In the genomic region with DNA sequence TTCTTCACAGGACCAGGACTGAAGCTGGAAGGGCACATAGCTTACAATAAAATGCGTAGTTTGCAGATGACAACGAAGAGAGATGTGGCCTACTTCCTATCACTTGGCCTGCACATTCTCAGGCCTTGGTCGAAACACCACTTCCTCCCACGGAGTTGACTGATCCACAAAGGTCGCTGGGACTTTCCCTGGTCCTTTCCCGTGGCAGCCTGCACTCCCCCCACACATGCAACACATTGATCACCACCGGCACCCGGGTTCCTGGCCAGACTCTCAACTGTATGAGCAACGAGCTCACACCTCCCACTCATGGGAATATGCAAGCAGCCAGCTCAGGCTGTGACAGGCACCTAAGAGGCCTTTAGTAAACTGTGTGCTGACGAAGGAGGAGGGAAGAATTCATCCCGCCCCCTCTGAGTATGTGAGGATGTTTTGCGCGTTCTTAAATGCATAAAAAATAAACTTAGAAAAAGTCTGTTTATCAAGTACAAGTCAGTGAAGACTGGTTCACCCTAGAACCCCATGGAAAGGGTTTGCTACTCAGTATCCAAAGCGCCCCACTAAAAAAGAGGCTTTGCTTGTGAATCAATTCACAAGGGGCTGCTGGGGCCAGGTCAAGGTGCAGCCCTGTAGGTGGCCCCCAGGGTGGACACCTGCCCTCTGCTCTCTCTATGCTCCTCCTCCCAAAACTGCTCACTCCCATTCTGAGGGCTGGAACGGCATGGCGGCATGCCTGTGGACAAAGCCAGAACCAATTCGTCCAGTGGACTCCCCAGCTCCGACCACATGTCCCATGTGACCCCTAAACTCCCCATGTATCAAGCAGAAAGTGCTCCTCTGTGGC, we compare ENCODE assay signal across 8 cellular contexts.
DNase-seq lines count a peak whose midpoint lies in the region; ATAC-seq and TF ChIP-seq lines count a peak whose summit lies in the region.

No MANE protein-coding gene starts in this region.

- H3K27ac ChIP-seq in esophagus squamous epithelium: no peak overlapping the region

- TF ChIP-seq CTCF in esophagus squamous epithelium (IDR thresholded peaks at IDR 0.05): no peak

- intact Hi-C loops in esophagus squamous epithelium (cut with DNase I) (no loop called here), Right ventricle myocardium superior (cut with DNase I) (no loop called here)

- H3K4me1 ChIP-seq in esophagus squamous epithelium: no peaks in the 10 kb centered on the region

- no peak for TF ChIP-seq POLR2A in esophagus squamous epithelium (IDR thresholded peaks at IDR 0.05)

- no peak overlapping the region for H3K4me3 ChIP-seq in esophagus squamous epithelium

- no peaks in the 10 kb centered on the region for H3K36me3 ChIP-seq in esophagus squamous epithelium

- H3K9me3 ChIP-seq in esophagus squamous epithelium: no peaks in the 10 kb centered on the region

- ATAC-seq in GM18868 (IDR thresholded peaks at IDR 0.05; ENCODE audit: unreplicated experiment) (peak; percentile 91), HG03045 (IDR thresholded peaks at IDR 0.05; ENCODE audit: unreplicated experiment) (peak; percentile 95), esophagus mucosa (peak; percentile 28), Right ventricle myocardium superior (ENCODE audit: poor library complexity) (no peak)

- 61 to 67% methylated on average over 14 to 18 of the region's 18 CpGs for WGBS in esophagus squamous epithelium, 2 donors

- peak; percentile 66 to 90 for DNase-seq in activated CD4-positive, alpha-beta T cell treated with anti-CD3 and anti-CD28 coated beads, Interleukin-2, amount 50 U/mL, for 24 hours (ENCODE audit: low read depth in 1 of 2, low spot score in 1 of 2)
- DNase-seq in stimulated activated CD8-positive, alpha-beta memory T cell treated with anti-CD3 and anti-CD28 coated beads, Interleukin-2, amount 100 ng/mL, for 48 hours (ENCODE audit: low read depth in 2 of 2): peak; percentile 78
- DNase-seq in NCI-H82 treated with DMSO at 0.1 percent for 48 hours (lab: John Stamatoyannopoulos, UW; ENCODE audit: unreplicated experiment): no peak
- DNase-seq in esophagus squamous epithelium (lab: John Stamatoyannopoulos, UW): no peak
- DNase-seq in Right ventricle myocardium superior: no peak

- no peaks in the 10 kb centered on the region for H3K27me3 ChIP-seq in esophagus squamous epithelium

Comparison
In these comparisons a context has a peak if more than half of its experiments do, and no peak if none do; other contexts are left out.
1. DNase-seq: peak in activated CD4-positive, alpha-beta T cell treated with anti-CD3 and anti-CD28 coated beads, Interleukin-2, amount 50 U/mL, for 24 hours (2 of 2) and stimulated activated CD8-positive, alpha-beta memory T cell treated with anti-CD3 and anti-CD28 coated beads, Interleukin-2, amount 100 ng/mL, for 48 hours (2 of 2); none in NCI-H82 treated with DMSO at 0.1 percent for 48 hours (single experiment), esophagus squamous epithelium (single experiment) and Right ventricle myocardium superior (single experiment).